30 cellular contexts compared by ENCODE assay signal in genomic region chr5:150631326-150631701, GRCh38. TPM values are rescaled to one million over a fixed set of nuclear protein-coding genes. Genes with fewer than 3 reads are reported as not detected.
DNase-seq lines count a peak whose midpoint lies in the region; ATAC-seq and TF ChIP-seq lines count a peak whose summit lies in the region.
"Had no signal": no experiment of that assay in that cellular context is flagged by ENCODE, and none has a peak within 500 bp of the region (broad histone marks: within the 10 kb centered on the region; RNA-seq: fewer than 3 reads in every experiment).

No MANE protein-coding gene starts in this region.

- intact Hi-C loops in Right ventricle myocardium inferior (cut with DNase I) = no loop called here
- intact Hi-C loops in left ventricle myocardium superior (cut with micrococcal nuclease) = no loop called here
- intact Hi-C loops in mucosa of descending colon (cut with DNase I, micrococcal nuclease) = no loop called here

- no peak overlapping the region for H3K4me3 Mint-ChIP-seq in neural progenitor cell
- H3K4me3 Mint-ChIP-seq: activated naive CD4-positive, alpha-beta T cell treated with anti-CD3 and anti-CD28 coated beads, Interleukin-2, amount 50 U/mL, for 24 hours; HFFc6; T-helper 1 cell treated with Interleukin-12 subunit alpha and Interleukin-12 subunit beta and Interleukin-4 antibody, amounts not matched to agents 30 μg/mL and 1 μg/mL, for 36 hours had no signal

- H3K9me3 ChIP-seq in neural progenitor cell (ENCODE audit: low read depth) (no peaks in the 10 kb centered on the region), tibial nerve (no peaks in the 10 kb centered on the region), mucosa of descending colon (no peaks in the 10 kb centered on the region), Peyer's patch (no peaks in the 10 kb centered on the region)
- H3K9me3 ChIP-seq: gastroesophageal sphincter, neutrophil, prostate gland, SK-N-SH had no signal

- H3K4me3 ChIP-seq in coronary artery (peak overlapping the region; percentile 99), neural progenitor cell (no peak overlapping the region), tibial nerve (no peak overlapping the region), mucosa of descending colon (no peak overlapping the region), Peyer's patch (no peak overlapping the region)
- H3K4me3 ChIP-seq: gastroesophageal sphincter, GM12878, lung, prostate gland had no signal

- WGBS in tibial nerve, 2 donors = 74 to 84% methylated on average over 6 of the region's 6 CpGs

- H3K79me2 ChIP-seq in neural progenitor cell (ENCODE audit: low read depth) = no peaks in the 10 kb centered on the region

- H3K36me3 ChIP-seq in neural progenitor cell (no peaks in the 10 kb centered on the region), tibial nerve (no peaks in the 10 kb centered on the region), mucosa of descending colon (ENCODE audit: low read depth) (no peaks in the 10 kb centered on the region), Peyer's patch (peaks cover 0 to 9% (median 0%) of the 10 kb centered on the region in 3 donors)
- H3K36me3 ChIP-seq: neutrophil, prostate gland had no signal

- no peaks in the 10 kb centered on the region for H3F3A ChIP-seq in neural progenitor cell (ENCODE audit: low read depth)

- H3K27me3 ChIP-seq in neural progenitor cell = peaks cover 5% of the 10 kb centered on the region
- H3K27me3 ChIP-seq in tibial nerve = no peaks in the 10 kb centered on the region
- H3K27me3 ChIP-seq in Peyer's patch = no peaks in the 10 kb centered on the region
- H3K27me3 ChIP-seq: gastroesophageal sphincter had no signal

- no peaks in the 10 kb centered on the region for H4K20me1 ChIP-seq in neural progenitor cell (ENCODE audit: low read depth)

- peak overlapping the region; percentile 92 for H3K27ac Mint-ChIP-seq in neural progenitor cell
- H3K27ac Mint-ChIP-seq: activated naive CD4-positive, alpha-beta T cell treated with anti-CD3 and anti-CD28 coated beads, Interleukin-2, amount 50 U/mL, for 24 hours; HFFc6; T-helper 1 cell treated with Interleukin-12 subunit alpha and Interleukin-12 subunit beta and Interleukin-4 antibody, amounts not matched to agents 30 μg/mL and 1 μg/mL, for 36 hours had no signal

- H3K27ac ChIP-seq in coronary artery = peak overlapping the region; percentile 99 to 100
- no peak overlapping the region for H3K27ac ChIP-seq in neural progenitor cell
- peak overlapping the region in 3 of 4 donors; percentile 65 to 98 (median 96) for H3K27ac ChIP-seq in tibial nerve
- peak overlapping the region in 1 of 4 donors; percentile 0 for H3K27ac ChIP-seq in Peyer's patch
- H3K27ac ChIP-seq: 22Rv1, neutrophil had no signal

- no peak for TF ChIP-seq EP300 in tibial nerve (IDR thresholded peaks at IDR 0.05)

- H3K4me2 ChIP-seq in neural progenitor cell = no peak overlapping the region
- H3K4me2 ChIP-seq: SK-N-SH had no signal

- H3K9me3 Mint-ChIP-seq in neural progenitor cell = no peaks in the 10 kb centered on the region
- H3K9me3 Mint-ChIP-seq: activated naive CD4-positive, alpha-beta T cell treated with anti-CD3 and anti-CD28 coated beads, Interleukin-2, amount 50 U/mL, for 24 hours; HFFc6; T-helper 1 cell treated with Interleukin-12 subunit alpha and Interleukin-12 subunit beta and Interleukin-4 antibody, amounts not matched to agents 30 μg/mL and 1 μg/mL, for 36 hours had no signal

- ATAC-seq in Right ventricle myocardium inferior = no peak
- no peak for ATAC-seq in left ventricle myocardium superior
- ATAC-seq in mucosa of descending colon = no peak
- ATAC-seq: activated CD4-positive, CD25-positive, alpha-beta regulatory T cell treated with anti-CD3 and anti-CD28 coated beads, Interleukin-2, amount 50 U/mL, for 24 hours; gastroesophageal sphincter; GM12878 had no signal

- peaks cover 11% of the 10 kb centered on the region for H3K27me3 Mint-ChIP-seq in neural progenitor cell (ENCODE audit: insufficient read depth, low read depth)
- H3K27me3 Mint-ChIP-seq: activated naive CD4-positive, alpha-beta T cell treated with anti-CD3 and anti-CD28 coated beads, Interleukin-2, amount 50 U/mL, for 24 hours had no signal

- TF ChIP-seq CTCF in coronary artery (IDR thresholded peaks at IDR 0.05) = no peak
- TF ChIP-seq CTCF in neural progenitor cell (IDR thresholded peaks at IDR 0.05) = no peak
- TF ChIP-seq CTCF in tibial nerve (IDR thresholded peaks at IDR 0.05) = no peak
- TF ChIP-seq CTCF in mucosa of descending colon (IDR thresholded peaks at IDR 0.05) = no peak
- no peak for TF ChIP-seq CTCF in Peyer's patch (IDR thresholded peaks at IDR 0.05)

- H3K9ac ChIP-seq in neural progenitor cell = no peak overlapping the region
- H3K9ac ChIP-seq: SK-N-SH had no signal

- no peaks in the 10 kb centered on the region for H3K36me3 Mint-ChIP-seq in neural progenitor cell
- H3K36me3 Mint-ChIP-seq: activated naive CD4-positive, alpha-beta T cell treated with anti-CD3 and anti-CD28 coated beads, Interleukin-2, amount 50 U/mL, for 24 hours had no signal

- H3K4me1 ChIP-seq in neural progenitor cell = no peaks in the 10 kb centered on the region
- H3K4me1 ChIP-seq in tibial nerve = peaks cover 0 to 83% (median 48%) of the 10 kb centered on the region in 4 donors
- peaks cover 6% of the 10 kb centered on the region for H3K4me1 ChIP-seq in mucosa of descending colon (ENCODE audit: low read depth)
- peaks cover 0 to 20% (median 0%) of the 10 kb centered on the region in 4 donors for H3K4me1 ChIP-seq in Peyer's patch
- H3K4me1 ChIP-seq: prostate gland had no signal

- DNase-seq in Right ventricle myocardium inferior (ENCODE audit: missing footprints) (peak; percentile 11), left ventricle myocardium superior (no peak), coronary artery (ENCODE audit: low spot score) (no peak), neural progenitor cell (ENCODE audit: low spot score) (no peak), tibial nerve (ENCODE audit: low spot score in 2 of 2) (no peak), mucosa of descending colon (no peak), Peyer's patch (no peak), islet precursor cell (no peak)
- DNase-seq: activated CD4-positive, alpha-beta T cell treated with anti-CD3 and anti-CD28 coated beads, Interleukin-2, amount 50 U/mL, for 48 hours; anterior cingulate cortex; central memory CD4-positive, alpha-beta T cell; dermis blood vessel endothelial cell; HFFc6; Karpas-422; NCI-H1417 treated with DMSO at 0.1 percent for 48 hours; NCI-H2081; NCI-H345; NCI-H748 treated with DMSO at 0.1 percent for 48 hours; SK-N-SH; stimulated activated CD8-positive, alpha-beta memory T cell treated with anti-CD3 and anti-CD28 coated beads, Interleukin-4, amount 100 ng/mL, for 48 hours had no signal

- H3K4me1 Mint-ChIP-seq in neural progenitor cell = peaks cover 19% of the 10 kb centered on the region
- H3K4me1 Mint-ChIP-seq: activated naive CD4-positive, alpha-beta T cell treated with anti-CD3 and anti-CD28 coated beads, Interleukin-2, amount 50 U/mL, for 24 hours had no signal

- no peak overlapping the region for H2AFZ ChIP-seq in neural progenitor cell (replicated peaks)

- TF ChIP-seq POLR2A in tibial nerve (IDR thresholded peaks at IDR 0.05) (no peak), Peyer's patch (IDR thresholded peaks at IDR 0.05) (no peak)

RNA-seq across cellular contexts. Expression of gene SYNPO, which starts 9.1 kb away (rescaled TPM):
- total RNA-seq in Right ventricle myocardium inferior (587 TPM), left ventricle myocardium superior (675 TPM), neural progenitor cell (ENCODE audit: low replicate concordance) (0.41 and 1.3 TPM in 2 replicates), tibial nerve (10 to 100 TPM; 58.4 to 71.5 (median 63.5) TPM), mucosa of descending colon (10 to 100 TPM; 62.9 to 73.6 (median 63.9) TPM), Peyer's patch (10 to 100 TPM; 28.1 to 93.3 (median 75.8) TPM)

RNA-seq across cellular contexts. Expression of gene MYOZ3, which starts 29.7 kb away (rescaled TPM):
- total RNA-seq in Right ventricle myocardium inferior (5.5 TPM), left ventricle myocardium superior (3.2 TPM), neural progenitor cell (ENCODE audit: low replicate concordance) (0.43 and 0.90 TPM in 2 replicates), tibial nerve (1 to 10 TPM in 3 of 4 donors, under 1 TPM in 1; 0.30 to 9.0 (median 4.6) TPM), mucosa of descending colon (under 1 TPM; 0.09 to 0.48 (median 0.35) TPM), Peyer's patch (under 1 TPM in 1 of 4 donors, not detected in 3; 0.54 TPM)
- total RNA-seq: Daoy had no signal

Comparison
In these comparisons a context has a peak if more than half of its experiments do, and no peak if none do; other contexts are left out.
1. RNA of gene SYNPO, which starts 9.1 kb away (total RNA-seq): 675 TPM in left ventricle myocardium superior (single experiment), 587 TPM in Right ventricle myocardium inferior (single experiment), 28.1 to 93.3 TPM in Peyer's patch, 58.4 to 71.5 TPM in tibial nerve and 62.9 to 73.6 TPM in mucosa of descending colon; 0.41 to 1.3 TPM in neural progenitor cell; every median in the first group is over 10 times any median in the second.